1 cellular context compared by ENCODE assay signal in the genomic region with DNA sequence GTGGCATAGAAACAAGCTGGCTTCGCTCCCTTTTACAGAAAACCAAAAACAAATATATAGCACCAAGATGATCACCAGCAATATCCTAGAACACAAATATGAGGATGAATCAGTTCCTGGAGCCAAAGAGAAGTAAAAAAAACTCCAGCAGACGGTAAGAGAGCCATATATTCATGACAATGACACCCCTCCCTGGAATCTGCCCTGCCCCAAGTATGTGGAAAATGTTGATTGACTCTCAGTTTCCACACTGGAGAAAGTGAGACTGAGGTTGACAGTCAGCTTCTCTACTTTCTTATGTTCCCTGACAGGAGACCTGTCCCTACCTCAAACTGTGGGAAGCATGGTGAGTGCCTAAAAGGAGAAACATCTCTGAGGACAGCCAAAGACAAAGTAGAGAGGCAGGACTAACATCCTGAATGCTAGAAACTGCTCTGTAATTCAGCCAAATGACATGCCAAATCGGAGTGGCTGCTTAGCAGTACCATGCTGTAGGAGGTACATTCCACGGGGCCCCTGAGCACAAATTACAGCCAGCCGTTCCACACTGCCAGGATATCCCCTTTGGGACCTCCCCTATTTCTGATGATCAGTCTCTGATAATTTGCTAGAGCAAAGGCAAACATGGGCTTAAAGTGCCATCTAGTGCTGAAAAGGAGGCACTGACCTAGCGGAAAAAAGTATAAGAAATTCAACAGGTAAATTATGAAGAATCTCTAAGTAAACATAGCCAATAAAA.
TF ChIP-seq lines count a peak whose summit lies in the region.

No MANE protein-coding gene starts in this region.

TF ChIP-seq in IMR-90, 13 proteins besides CTCF, POLR2A, EP300 and RAD21:
- TF ChIP-seq MXI1 (IDR thresholded peaks at IDR 0.05; ENCODE audit: borderline replicate concordance, low read depth, low read length) = no peak
- TF ChIP-seq, protein P1, sequence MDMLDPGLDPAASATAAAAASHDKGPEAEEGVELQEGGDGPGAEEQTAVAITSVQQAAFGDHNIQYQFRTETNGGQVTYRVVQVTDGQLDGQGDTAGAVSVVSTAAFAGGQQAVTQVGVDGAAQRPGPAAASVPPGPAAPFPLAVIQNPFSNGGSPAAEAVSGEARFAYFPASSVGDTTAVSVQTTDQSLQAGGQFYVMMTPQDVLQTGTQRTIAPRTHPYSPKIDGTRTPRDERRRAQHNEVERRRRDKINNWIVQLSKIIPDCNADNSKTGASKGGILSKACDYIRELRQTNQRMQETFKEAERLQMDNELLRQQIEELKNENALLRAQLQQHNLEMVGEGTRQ (IDR thresholded peaks at IDR 0.05; ENCODE audit: low read depth, low read length) = no peak
- TF ChIP-seq MAFK (IDR thresholded peaks at IDR 0.05; ENCODE audit: low read depth, low read length) = no peak
- TF ChIP-seq SMC3 (IDR thresholded peaks at IDR 0.05; ENCODE audit: low read depth, low read length) = peak; percentile 95
- TF ChIP-seq RFX5 (IDR thresholded peaks at IDR 0.05; ENCODE audit: low read depth, low read length) = no peak
- TF ChIP-seq CHD1 (IDR thresholded peaks at IDR 0.05; ENCODE audit: low read depth, low read length) = peak; percentile 89; the same call in 1 of the 2 replicates
- TF ChIP-seq NFE2L2 (IDR thresholded peaks at IDR 0.05; ENCODE audit: low read depth, low read length) = no peak
- no peak for TF ChIP-seq BHLHE40 (IDR thresholded peaks at IDR 0.05; ENCODE audit: low read depth, low read length)
- TF ChIP-seq CEBPB (IDR thresholded peaks at IDR 0.05; ENCODE audit: low read depth, low read length) = no peak
- TF ChIP-seq RCOR1 (IDR thresholded peaks at IDR 0.05; ENCODE audit: insufficient replicate concordance, low read length) = peak; percentile 56
- TF ChIP-seq, protein P2, sequence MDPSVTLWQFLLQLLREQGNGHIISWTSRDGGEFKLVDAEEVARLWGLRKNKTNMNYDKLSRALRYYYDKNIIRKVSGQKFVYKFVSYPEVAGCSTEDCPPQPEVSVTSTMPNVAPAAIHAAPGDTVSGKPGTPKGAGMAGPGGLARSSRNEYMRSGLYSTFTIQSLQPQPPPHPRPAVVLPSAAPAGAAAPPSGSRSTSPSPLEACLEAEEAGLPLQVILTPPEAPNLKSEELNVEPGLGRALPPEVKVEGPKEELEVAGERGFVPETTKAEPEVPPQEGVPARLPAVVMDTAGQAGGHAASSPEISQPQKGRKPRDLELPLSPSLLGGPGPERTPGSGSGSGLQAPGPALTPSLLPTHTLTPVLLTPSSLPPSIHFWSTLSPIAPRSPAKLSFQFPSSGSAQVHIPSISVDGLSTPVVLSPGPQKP (IDR thresholded peaks at IDR 0.05; ENCODE audit: borderline replicate concordance, low read depth, low read length) = no peak
- no peak for TF ChIP-seq FOS (IDR thresholded peaks at IDR 0.05; ENCODE audit: low read depth, low read length)
- no peak for TF ChIP-seq MAZ (IDR thresholded peaks at IDR 0.05; ENCODE audit: borderline replicate concordance, low read depth, low read length)
